In genomic region chr11:68354181-68354872, GRCh38 we compare ENCODE assay signal across 9 cellular contexts. TPM values are rescaled to one million over a fixed set of nuclear protein-coding genes. Genes with fewer than 3 reads are reported as not detected.
DNase-seq lines count a peak whose midpoint lies in the region; ATAC-seq and TF ChIP-seq lines count a peak whose summit lies in the region.
"Had no signal": no experiment of that assay in that cellular context is flagged by ENCODE, and none has a peak within 500 bp of the region (broad histone marks: within the 10 kb centered on the region; RNA-seq: fewer than 3 reads in every experiment).

No MANE protein-coding gene starts in this region.

- H3K36me3 ChIP-seq in BLaER1 (peaks cover 94% of the 10 kb centered on the region), RWPE2 (ENCODE audit: low read depth) (peaks cover 16% of the 10 kb centered on the region), trophoblast cell (ENCODE audit: control insufficient read depth in 1 of 2, insufficient read depth in 2 of 2, low read length in 2 of 2) (peaks cover 3 to 12% of the 10 kb centered on the region in 2 experiments)

- peak overlapping the region; percentile 70 for H2BK5ac ChIP-seq in trophoblast cell (ENCODE audit: low read depth, low read length, poor library complexity)

- H4K8ac ChIP-seq in trophoblast cell (ENCODE audit: low read depth, low read length), result peak overlapping the region; percentile 63

- H4K91ac ChIP-seq in trophoblast cell (ENCODE audit: low read depth, low read length), result peak overlapping the region; percentile 83

- H3K4me1 ChIP-seq in BLaER1 (peaks cover 85% of the 10 kb centered on the region), RWPE2 (ENCODE audit: insufficient read depth, poor library complexity, severe bottlenecking) (peaks cover 13% of the 10 kb centered on the region), trophoblast cell (ENCODE audit: control insufficient read depth in 1 of 2, insufficient read depth in 2 of 2, low read length in 2 of 2) (peaks cover 20 to 24% of the 10 kb centered on the region in 2 experiments)

- H3K4ac ChIP-seq in trophoblast cell (ENCODE audit: low read depth, low read length), result no peak overlapping the region

- H3K4me2 ChIP-seq in BLaER1, result peak overlapping the region; percentile 84
- peak overlapping the region; percentile 25 for H3K4me2 ChIP-seq in trophoblast cell (ENCODE audit: low read length)

- H2BK120ac ChIP-seq in trophoblast cell (ENCODE audit: insufficient read depth, low read length, poor library complexity), result peak overlapping the region; percentile 84

- H2AFZ ChIP-seq in trophoblast cell (ENCODE audit: insufficient read depth, low read length, poor library complexity), result peak overlapping the region; percentile 68

- H3K27me3 ChIP-seq in BLaER1, result no peaks in the 10 kb centered on the region
- no peaks in the 10 kb centered on the region for H3K27me3 ChIP-seq in RWPE2 (ENCODE audit: insufficient read depth, poor library complexity, severe bottlenecking)
- H3K27me3 ChIP-seq in trophoblast cell (ENCODE audit: insufficient read depth, low read length), result no peaks in the 10 kb centered on the region

- H3K79me1 ChIP-seq in trophoblast cell (ENCODE audit: low read length), result peaks cover 11% of the 10 kb centered on the region

- no peak overlapping the region for H4K12ac ChIP-seq in trophoblast cell (ENCODE audit: low read depth, low read length)

- H3K27ac ChIP-seq in BLaER1 (no peak overlapping the region), RWPE2 (ENCODE audit: poor library complexity, severe bottlenecking) (peak overlapping the region; percentile 79), trophoblast cell (ENCODE audit: low read depth, low read length) (peak overlapping the region; percentile 89)

- H3K4me3 ChIP-seq in BLaER1, result no peak overlapping the region
- H3K4me3 ChIP-seq in RWPE2 (ENCODE audit: severe bottlenecking), result no peak overlapping the region
- no peak overlapping the region for H3K4me3 ChIP-seq in foreskin fibroblast (ENCODE audit: low read depth in 1 of 2, low read length in 2 of 2)
- H3K4me3 ChIP-seq in trophoblast cell (ENCODE audit: low read depth, low read length), result no peak overlapping the region

- ATAC-seq in RWPE2 (ENCODE audit: low read depth) (peak; percentile 92), GM18867 (IDR thresholded peaks at IDR 0.05; ENCODE audit: unreplicated experiment) (no peak)

- H3K9me3 ChIP-seq in BLaER1, result peaks cover 15% of the 10 kb centered on the region
- H3K9me3 ChIP-seq in RWPE2 (ENCODE audit: severe bottlenecking), result no peaks in the 10 kb centered on the region
- peaks cover 5% of the 10 kb centered on the region for H3K9me3 ChIP-seq in trophoblast cell (ENCODE audit: insufficient read depth, low read depth, low read length)

- peaks cover 100% of the 10 kb centered on the region for H4K20me1 ChIP-seq in BLaER1

- no peak for TF ChIP-seq CTCF in RWPE2 (IDR thresholded peaks at IDR 0.05; ENCODE audit: poor library complexity, severe bottlenecking)
- TF ChIP-seq CTCF in foreskin fibroblast (IDR thresholded peaks at IDR 0.05; ENCODE audit: low read depth, low read length), result no peak

- peak overlapping the region; percentile 71 for H2BK12ac ChIP-seq in trophoblast cell (ENCODE audit: low read length)

- no peaks in the 10 kb centered on the region for H3K79me2 ChIP-seq in trophoblast cell (ENCODE audit: control insufficient read depth, insufficient read depth, low read length, poor library complexity)

- H3K18ac ChIP-seq in trophoblast cell (ENCODE audit: low read length), result peak overlapping the region; percentile 64

- H3K23ac ChIP-seq in trophoblast cell (ENCODE audit: low read length), result no peak overlapping the region

- no CpG with 5 or more reads among the region's 25 CpGs for WGBS in trophoblast cell (ENCODE audit: extremely low coverage, insufficient coverage, insufficient read length)

- H3K14ac ChIP-seq in trophoblast cell (ENCODE audit: low read length), result peak overlapping the region; percentile 67

- no peak overlapping the region for H3K9ac ChIP-seq in BLaER1
- no peak overlapping the region for H3K9ac ChIP-seq in trophoblast cell (ENCODE audit: low read length)

- DNase-seq in RWPE2 (ENCODE audit: low spot score) (peak; percentile 94), foreskin fibroblast (peak; percentile 66 to 82), trophoblast cell (peak; percentile 89 to 92), hepatic stellate cell (ENCODE audit: low spot score) (no peak), NOMO-1 (lab: John Stamatoyannopoulos, UW; ENCODE audit: unreplicated experiment in 2 of 2) (no peak), NCI-H187 treated with DMSO at 0.1 percent for 48 hours (lab: John Stamatoyannopoulos, UW) (no peak)
- DNase-seq: activated CD8-positive, alpha-beta memory T cell treated with anti-CD3 and anti-CD28 coated beads, Interleukin-2, amount 50 U/mL, for 48 hours had no signal

- peak overlapping the region; percentile 73 for H2AK5ac ChIP-seq in trophoblast cell (ENCODE audit: low read length)

RNA-seq across cellular contexts. Expression of gene LRP5, which starts 41.9 kb away (rescaled TPM):
- 16.1 and 17.7 TPM in 2 replicates for polyA plus RNA-seq in trophoblast cell (2013)

Comparison
In these comparisons a context has a peak if more than half of its experiments do, and no peak if none do; other contexts are left out.
1. DNase-seq: peak in RWPE2 (single experiment), foreskin fibroblast (2 of 2) and trophoblast cell (2 of 2); none in hepatic stellate cell (single experiment), NOMO-1 (0 of 2) and NCI-H187 treated with DMSO at 0.1 percent for 48 hours (single experiment).